ENCODE assay signal across 21 cellular contexts in the genomic region with DNA sequence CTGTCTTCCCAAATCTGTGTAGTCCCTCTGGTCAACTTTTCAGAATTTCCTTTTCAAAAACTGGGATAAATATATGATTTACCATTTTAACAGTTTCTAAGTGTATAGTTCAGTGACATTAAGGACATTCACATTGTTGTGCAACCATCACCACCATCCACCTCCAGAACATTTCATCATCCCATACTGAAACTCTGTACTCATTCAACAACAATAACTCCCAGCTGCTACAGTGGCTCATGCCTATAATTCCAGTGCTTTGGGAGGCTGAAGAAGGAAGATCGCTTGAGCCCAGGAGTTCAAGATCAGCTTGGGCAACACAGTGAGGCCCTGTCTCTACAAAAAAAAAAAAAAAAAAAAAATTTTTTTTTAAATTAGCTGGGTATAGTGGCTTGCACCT.
DNase-seq lines count a peak whose midpoint lies in the region; ATAC-seq and TF ChIP-seq lines count a peak whose summit lies in the region.
"Had no signal": no experiment of that assay in that cellular context is flagged by ENCODE, and none has a peak within 500 bp of the region (broad histone marks: within the 10 kb centered on the region; RNA-seq: fewer than 3 reads in every experiment).

No MANE protein-coding gene starts in this region.

- H3K4me1 ChIP-seq in GM23248 (ENCODE audit: insufficient read depth): no peaks in the 10 kb centered on the region
- H3K4me1 ChIP-seq in psoas muscle: no peaks in the 10 kb centered on the region
- peaks cover 11% of the 10 kb centered on the region for H3K4me1 ChIP-seq in hepatocyte (ENCODE audit: insufficient read depth)
- H3K4me1 ChIP-seq: SJSA1 had no signal

- H3K27ac ChIP-seq in GM23248 (no peak overlapping the region), psoas muscle (no peak overlapping the region), hepatocyte (no peak overlapping the region)
- H3K27ac ChIP-seq: SJSA1, WERI-Rb-1 had no signal

- H4K20me1 ChIP-seq in GM23248 (ENCODE audit: insufficient read depth): no peaks in the 10 kb centered on the region
- H4K20me1 ChIP-seq in hepatocyte (ENCODE audit: insufficient read depth, poor library complexity, severe bottlenecking): no peaks in the 10 kb centered on the region

- no peak for TF ChIP-seq CTCF in fibroblast of mammary gland (conservative IDR thresholded peaks at IDR 0.05; ENCODE audit: control insufficient read depth, insufficient read depth, low read depth, low read length)
- TF ChIP-seq CTCF in psoas muscle (IDR thresholded peaks at IDR 0.05): no peak
- no peak for TF ChIP-seq CTCF in hepatocyte (IDR thresholded peaks at IDR 0.05; ENCODE audit: poor library complexity)

- H3K79me2 ChIP-seq in GM23248 (ENCODE audit: insufficient read depth): no peaks in the 10 kb centered on the region
- no peaks in the 10 kb centered on the region for H3K79me2 ChIP-seq in hepatocyte

- H3K9ac ChIP-seq in GM23248: no peak overlapping the region

- intact Hi-C loops in psoas muscle (cut with DNase I): no loop called here

- H3K9me2 ChIP-seq in GM23248 (ENCODE audit: insufficient read depth) (no peaks in the 10 kb centered on the region), hepatocyte (replicated peaks; ENCODE audit: insufficient read depth) (no peaks in the 10 kb centered on the region)

- in situ Hi-C loops in GM23248 (cut with MboI): no loop called here

- H3K4me2 ChIP-seq in GM23248 (ENCODE audit: unreplicated experiment) (no peak overlapping the region), hepatocyte (no peak overlapping the region)

- H3K36me3 ChIP-seq in GM23248 (ENCODE audit: low read depth) (no peaks in the 10 kb centered on the region), psoas muscle (ENCODE audit: insufficient read depth in 1 of 2, low read depth in 1 of 2) (peaks cover 2 to 3% of the 10 kb centered on the region in 2 donors), hepatocyte (replicated peaks; ENCODE audit: insufficient read depth, low read depth) (no peaks in the 10 kb centered on the region)

- DNase-seq in GM23248 (peak; percentile 60), NOMO-1 treated with dmso at 0.1 percent for 144 hours (lab: John Stamatoyannopoulos, UW; ENCODE audit: unreplicated experiment) (peak; percentile 37), fibroblast of mammary gland (ENCODE audit: low read depth) (peak; percentile 64), psoas muscle (no peak), hepatocyte (ENCODE audit: low spot score) (no peak), dedifferentiated amniotic fluid mesenchymal stem cell (ENCODE audit: extremely low spot score) (no peak)
- no peak for DNase-seq in stimulated activated naive CD8-positive, alpha-beta T cell treated with anti-CD3 and anti-CD28 coated beads, Interleukin-15, Interleukin-2, amounts not matched to agents 100 U/mL and 50 U/mL, for 24 hours
- DNase-seq: activated CD4-positive, alpha-beta memory T cell treated with anti-CD3 and anti-CD28 coated beads, Interleukin-2, amount 10 ng/mL, durations not matched to agents 7 days and 5 days; activated gamma-delta T cell; activated T-cell treated with anti-CD3 and anti-CD28 coated beads for 4 hours; amniotic stem cell; central memory CD4-positive, alpha-beta T cell; COR-L47; hippocampal formation; NCI-H748 treated with DMSO at 0.1 percent for 48 hours; stimulated activated CD8-positive, alpha-beta memory T cell treated with anti-CD3 and anti-CD28 coated beads, Interleukin-4, amount 100 ng/mL, for 48 hours; T-helper 2 cell; WERI-Rb-1 had no signal

- H3K4me3 ChIP-seq in GM23248: no peak overlapping the region
- no peak overlapping the region for H3K4me3 ChIP-seq in fibroblast of mammary gland (ENCODE audit: control insufficient read depth, low read depth, low read length)
- no peak overlapping the region for H3K4me3 ChIP-seq in psoas muscle
- no peak overlapping the region for H3K4me3 ChIP-seq in hepatocyte
- H3K4me3 ChIP-seq: lung, SJSA1 had no signal

- 54 to 67% methylated on average over 1 of the region's 1 CpG for WGBS in GM23248 (ENCODE audit: low coverage in 1 of 2, low lambda C conversion rate in 2 of 2, missing lambda C conversion rate in 2 of 2), 2 experiments
- 78 to 100% (median 92%) methylated on average over 1 of the region's 1 CpG for WGBS in psoas muscle, 3 donors
- 89% methylated on average over 1 of the region's 1 CpG for WGBS in hepatocyte (ENCODE audit: low lambda C conversion rate, missing lambda C conversion rate)

- 0 out of 2 replicates have a peak, but pooled peaks cover 4% of the 10 kb centered on the region for H3F3A ChIP-seq in GM23248 (ENCODE audit: insufficient read depth)

- no peaks in the 10 kb centered on the region for H3K27me3 ChIP-seq in GM23248 (replicated peaks; ENCODE audit: insufficient read depth)
- H3K27me3 ChIP-seq in psoas muscle (ENCODE audit: insufficient read depth in 3 of 3, low read length in 2 of 3): no peaks in the 10 kb centered on the region
- no peaks in the 10 kb centered on the region for H3K27me3 ChIP-seq in hepatocyte
- H3K27me3 ChIP-seq: SJSA1 had no signal

- ATAC-seq in psoas muscle (peak; percentile 51 to 81 (median 58)), GM21390 (IDR thresholded peaks at IDR 0.05; ENCODE audit: unreplicated experiment) (no peak)
- ATAC-seq in stimulated activated naive CD8-positive, alpha-beta T cell treated with anti-CD3 and anti-CD28 coated beads, Interleukin-15, Interleukin-2, amounts not matched to agents 100 U/mL and 50 U/mL, for 24 hours: no peak

- H3K9me3 ChIP-seq in GM23248 (ENCODE audit: low read depth) (no peaks in the 10 kb centered on the region), psoas muscle (no peaks in the 10 kb centered on the region), hepatocyte (ENCODE audit: low read depth) (peaks cover 3% of the 10 kb centered on the region)
- H3K9me3 ChIP-seq: SJSA1 had no signal

- H2AFZ ChIP-seq in GM23248 (no peak overlapping the region), hepatocyte (no peak overlapping the region)

Comparison
In these comparisons a context has a peak if more than half of its experiments do, and no peak if none do; other contexts are left out.
1. DNase-seq: peak in GM23248 (single experiment), NOMO-1 treated with dmso at 0.1 percent for 144 hours (single experiment) and fibroblast of mammary gland (single experiment); none in psoas muscle (0 of 2), stimulated activated naive CD8-positive, alpha-beta T cell treated with anti-CD3 and anti-CD28 coated beads, Interleukin-15, Interleukin-2, amounts not matched to agents 100 U/mL and 50 U/mL, for 24 hours (single experiment), hepatocyte (single experiment) and dedifferentiated amniotic fluid mesenchymal stem cell (single experiment).
2. ATAC-seq: peak in psoas muscle (4 of 4); none in stimulated activated naive CD8-positive, alpha-beta T cell treated with anti-CD3 and anti-CD28 coated beads, Interleukin-15, Interleukin-2, amounts not matched to agents 100 U/mL and 50 U/mL, for 24 hours (single experiment) and GM21390 (single experiment).